Comparison of ENCODE assay signal across 8 cellular contexts in genomic region chr12:24778486-24779304, GRCh38.
DNase-seq lines count a peak whose midpoint lies in the region; ATAC-seq, FAIRE-seq and TF ChIP-seq lines count a peak whose summit lies in the region.

No MANE protein-coding gene starts in this region.

- intact Hi-C loops in A673 (cut with micrococcal nuclease; ENCODE audit: unreplicated experiment), result loop anchor here (2.0 to 5.0 kb wide), 4 partner anchors 416 to 1572 kb away; no protein-coding TSS in a partner anchor
- intact Hi-C loops in esophagus squamous epithelium (cut with DNase I), result no loop called here

- peak; percentile 68 for FAIRE-seq in GM12892 (lab: Jason Lieb, UNC)

- WGBS in esophagus squamous epithelium, 2 donors, result 60 to 79% methylated on average over 4 of the region's 4 CpGs

- H3K4me1 ChIP-seq in A673 (ENCODE audit: insufficient read depth, low read length, poor library complexity, severe bottlenecking) (peaks cover 55% of the 10 kb centered on the region), esophagus squamous epithelium (no peaks in the 10 kb centered on the region)

- H3K27me3 ChIP-seq in A673 (replicated peaks; ENCODE audit: insufficient read depth, low read depth, low read length, poor library complexity), result no peaks in the 10 kb centered on the region
- no peaks in the 10 kb centered on the region for H3K27me3 ChIP-seq in esophagus squamous epithelium

- H3K36me3 ChIP-seq in A673 (ENCODE audit: insufficient read depth, low read length, poor library complexity, severe bottlenecking) (no peaks in the 10 kb centered on the region), esophagus squamous epithelium (no peaks in the 10 kb centered on the region)

- no peaks in the 10 kb centered on the region for H3K9me3 ChIP-seq in A673 (ENCODE audit: low read depth, low read length, poor library complexity, severe bottlenecking)
- no peaks in the 10 kb centered on the region for H3K9me3 ChIP-seq in esophagus squamous epithelium

- TF ChIP-seq CTCF in A673 (conservative IDR thresholded peaks at IDR 0.05; ENCODE audit: low read depth, low read length), result peak; percentile 60
- peak in 4 of 6 experiments; percentile 25 to 53 (median 28) for TF ChIP-seq CTCF in esophagus squamous epithelium (IDR thresholded peaks at IDR 0.05)

- no TSS peak for BruUV-seq in A673 (replicated peaks; lab: Mats Ljungman, UMichigan)

- ATAC-seq in HG03039 (IDR thresholded peaks at IDR 0.05; ENCODE audit: unreplicated experiment) (peak; percentile 73), GM21825 (IDR thresholded peaks at IDR 0.05; ENCODE audit: unreplicated experiment) (no peak)

- POLR2A ChIA-PET in A673 (lab: Charles Lee; ENCODE audit: low non-redundant PET), result interaction anchor here (0.7 kb wide), 1 partner anchor 469 kb away, joined by 6 read pairs; no protein-coding TSS in a partner anchor

- no peak for TF ChIP-seq POLR2A in GM12892 (IDR thresholded peaks at IDR 0.05; ENCODE audit: low read depth, low read length)
- no peak for TF ChIP-seq POLR2A in esophagus squamous epithelium (IDR thresholded peaks at IDR 0.05)

- DNase-seq in A673 (ENCODE audit: low spot score), result peak; percentile 81
- no peak for DNase-seq in GM12892 (ENCODE audit: insufficient read length)
- peak; percentile 36 for DNase-seq in NCI-H774 (lab: John Stamatoyannopoulos, UW)
- DNase-seq in esophagus squamous epithelium (lab: John Stamatoyannopoulos, UW), result no peak
- peak; percentile 21 for DNase-seq in retina
- no peak for DNase-seq in HuH-7.5 (ENCODE audit: low spot score)

- no peak overlapping the region for H3K4me3 ChIP-seq in A673 (ENCODE audit: low read depth, low read length, poor library complexity, severe bottlenecking)
- no peak overlapping the region for H3K4me3 ChIP-seq in esophagus squamous epithelium

- H3K27ac ChIP-seq in A673 (ENCODE audit: low read depth, low read length, poor library complexity, severe bottlenecking) (peak overlapping the region; percentile 52), esophagus squamous epithelium (no peak overlapping the region)

- CTCF ChIA-PET in A673 (lab: Charles Lee), result interaction anchor here (0.5 to 1.4 kb wide), 2 partner anchors 471 to 1573 kb away, joined by 3 to 5 read pairs; no protein-coding TSS in a partner anchor

Comparison
In these comparisons a context has a peak if more than half of its experiments do, and no peak if none do; other contexts are left out.
1. DNase-seq: peak in A673 (single experiment), NCI-H774 (single experiment) and retina (single experiment); none in GM12892 (single experiment), esophagus squamous epithelium (single experiment) and HuH-7.5 (single experiment).